15 cellular contexts compared by ENCODE assay signal in genomic region chr10:111037868-111038267, GRCh38. TPM values are rescaled to one million over a fixed set of nuclear protein-coding genes. Genes with fewer than 3 reads are reported as not detected.
DNase-seq lines count a peak whose midpoint lies in the region; ATAC-seq, FAIRE-seq and TF ChIP-seq lines count a peak whose summit lies in the region.
"Had no signal": no experiment of that assay in that cellular context is flagged by ENCODE, and none has a peak within 500 bp of the region (broad histone marks: within the 10 kb centered on the region; RNA-seq: fewer than 3 reads in every experiment).

No MANE protein-coding gene starts in this region.

- FAIRE-seq in GM12878 (lab: Jason Lieb, UNC) = no peak
- FAIRE-seq: endothelial cell of umbilical vein had no signal

- peak; percentile 37 for TF ChIP-seq CTCF in DOHH2 (IDR thresholded peaks at IDR 0.05; ENCODE audit: low read depth, low read length, poor library complexity, severe bottlenecking)
- TF ChIP-seq CTCF in GM12878 (IDR thresholded peaks at IDR 0.05 in 2 of 3, conservative IDR thresholded peaks at IDR 0.05 in 1 of 3; ENCODE audit: control insufficient read depth in 2 of 3, extremely low read depth in 1 of 3, insufficient read depth in 1 of 3, low read depth in 3 of 3, low read length in 3 of 3) = 0 out of 6 replicates have a peak, but pooled peaks of 1 of the 3 experiments have one; percentile 14
- TF ChIP-seq CTCF in liver (IDR thresholded peaks at IDR 0.05; ENCODE audit: low read depth, low read length, missing input control) = peak; percentile 18
- no peak for TF ChIP-seq CTCF in CD4-positive, alpha-beta T cell (IDR thresholded peaks at IDR 0.05)

- H3K36me3 ChIP-seq in DOHH2 (ENCODE audit: control insufficient read depth, low read length) (no peaks in the 10 kb centered on the region), GM12878 (ENCODE audit: control insufficient read depth in 2 of 2, insufficient read depth in 2 of 2, low read length in 1 of 2) (no peaks in the 10 kb centered on the region), liver (ENCODE audit: control insufficient read depth in 4 of 4, insufficient read depth in 3 of 4, low read depth in 1 of 4, low read length in 3 of 4) (no peaks in the 10 kb centered on the region)
- H3K36me3 ChIP-seq: breast epithelium had no signal

- no peak overlapping the region for H3K27ac Mint-ChIP-seq in CD4-positive, alpha-beta T cell
- H3K27ac Mint-ChIP-seq in T-cell = no peak overlapping the region
- H3K27ac Mint-ChIP-seq: T-helper 1 cell treated with Interleukin-12 subunit alpha and Interleukin-12 subunit beta and Interleukin-4 antibody, amounts not matched to agents 30 μg/mL and 1 μg/mL, for 36 hours had no signal

- DNase-seq in HuH-7.5 (ENCODE audit: low spot score) (peak; percentile 4), GM12878 (ENCODE audit: low read depth, low spot score) (no peak), T-cell (no peak)
- DNase-seq in CD4-positive, alpha-beta T cell = no peak
- DNase-seq: activated CD4-positive, alpha-beta T cell treated with anti-CD3 and anti-CD28 coated beads, Interleukin-2, amount 50 U/mL, for 4 hours; activated effector memory CD4-positive, alpha-beta T cell treated with Interleukin-2 at 50 U/mL for 16 hours; hypothalamus had no signal

- H3K36me3 Mint-ChIP-seq in CD4-positive, alpha-beta T cell (ENCODE audit: low read depth) = peaks cover 39% of the 10 kb centered on the region
- H3K36me3 Mint-ChIP-seq in T-cell = peaks cover 17% of the 10 kb centered on the region

- no peak for TF ChIP-seq POLR2A in GM12878 (IDR thresholded peaks at IDR 0.05; ENCODE audit: low read depth, low read length)

- H3K4me3 ChIP-seq in DOHH2 (ENCODE audit: low read length) (no peak overlapping the region), GM12878 (no peak overlapping the region), liver (ENCODE audit: low read depth in 1 of 3, low read length in 3 of 3) (no peak overlapping the region)
- H3K4me3 ChIP-seq: breast epithelium, lung had no signal

- no peak overlapping the region for H3K4me3 Mint-ChIP-seq in CD4-positive, alpha-beta T cell
- no peak overlapping the region for H3K4me3 Mint-ChIP-seq in T-cell
- H3K4me3 Mint-ChIP-seq: T-helper 1 cell treated with Interleukin-12 subunit alpha and Interleukin-12 subunit beta and Interleukin-4 antibody, amounts not matched to agents 30 μg/mL and 1 μg/mL, for 36 hours had no signal

- no peaks in the 10 kb centered on the region for H3K4me1 Mint-ChIP-seq in CD4-positive, alpha-beta T cell (ENCODE audit: low read depth)
- no peaks in the 10 kb centered on the region for H3K4me1 Mint-ChIP-seq in T-cell

- H3K9me2 ChIP-seq in DOHH2 (replicated peaks; ENCODE audit: control insufficient read depth, low read length) = no peaks in the 10 kb centered on the region

- in situ Hi-C loops in GM12878 (cut with MboI) = no loop called here

- H4K20me1 ChIP-seq in DOHH2 (ENCODE audit: control insufficient read depth, insufficient read depth, low read depth, low read length) (no peaks in the 10 kb centered on the region), GM12878 (ENCODE audit: control insufficient read depth, insufficient read depth) (no peaks in the 10 kb centered on the region)

- RAD21 ChIA-PET in GM12878 (lab: Charles Lee; ENCODE audit: unreplicated experiment) = no interaction called here

- no peak overlapping the region for H3K4me2 ChIP-seq in DOHH2 (ENCODE audit: low read length)
- H3K4me2 ChIP-seq in GM12878 (ENCODE audit: control insufficient read depth, insufficient read depth) = no peak overlapping the region

- SMC1A ChIA-PET in GM12878 (lab: Charles Lee; ENCODE audit: uncharacterized antibody, unreplicated experiment) = no interaction called here

- POLR2A ChIA-PET in GM12878 (lab: Charles Lee) (interaction anchor here (1.0 kb wide), 1 partner anchor 15 kb away, joined by 3 read pairs; no protein-coding TSS in a partner anchor), T-cell (lab: Charles Lee) (no interaction called here)
- POLR2A ChIA-PET in CD4-positive, alpha-beta T cell (lab: Charles Lee) = no interaction called here

- intact Hi-C loops in GM12878 (cut with micrococcal nuclease; ENCODE audit: unreplicated experiment) = no loop called here
- intact Hi-C loops in CD4-positive, alpha-beta T cell (cut with DNase I, micrococcal nuclease) = no loop called here

- H3K79me2 ChIP-seq in DOHH2 (ENCODE audit: control insufficient read depth, low read length) (no peaks in the 10 kb centered on the region), GM12878 (ENCODE audit: control insufficient read depth, insufficient read depth, low read length) (no peaks in the 10 kb centered on the region)

- H3K9ac ChIP-seq in GM12878 (ENCODE audit: control insufficient read depth, insufficient read depth, low read length) (no peak overlapping the region), liver (ENCODE audit: low read depth in 1 of 2, low read length in 2 of 2) (no peak overlapping the region)

- peak; percentile 47; the same call in 1 of the 3 replicates for ATAC-seq in GM12878
- no peak for ATAC-seq in CD4-positive, alpha-beta T cell (ENCODE audit: poor library complexity)
- no peak for ATAC-seq in GM21528 (IDR thresholded peaks at IDR 0.05; ENCODE audit: low FRiP score, unreplicated experiment)
- no peak for ATAC-seq in T-cell (replicated peaks in 1 of 4)
- no peak for ATAC-seq in GM21529 (IDR thresholded peaks at IDR 0.05; ENCODE audit: unreplicated experiment)

- no peak overlapping the region for H3K27ac ChIP-seq in DOHH2 (ENCODE audit: low read depth, low read length)
- no peak overlapping the region for H3K27ac ChIP-seq in GM12878 (ENCODE audit: control insufficient read depth, insufficient read depth)
- no peak overlapping the region for H3K27ac ChIP-seq in liver (ENCODE audit: low read depth in 1 of 2, low read length in 2 of 2)
- H3K27ac ChIP-seq in CD4-positive, alpha-beta T cell (ENCODE audit: low read depth, low read length) = no peak overlapping the region
- H3K27ac ChIP-seq: breast epithelium had no signal

- CTCF ChIA-PET in GM12878 (lab: Yijun Ruan, JAX) = interaction anchor here (1.2 kb wide), 1 partner anchor 13 kb away, joined by 3 read pairs; no protein-coding TSS in a partner anchor
- CTCF ChIA-PET in CD4-positive, alpha-beta T cell (lab: Charles Lee) = no interaction called here
- CTCF ChIA-PET in T-cell (lab: Charles Lee) = interaction anchor here in 1 of 2 donors (0.7 kb wide), 1 partner anchor 27 kb away, joined by 3 read pairs; no protein-coding TSS in a partner anchor

- no peaks in the 10 kb centered on the region for H3F3A ChIP-seq in DOHH2 (ENCODE audit: control insufficient read depth, insufficient read depth)

- no peaks in the 10 kb centered on the region for H3K4me1 ChIP-seq in DOHH2 (ENCODE audit: control insufficient read depth, low read length)
- H3K4me1 ChIP-seq in GM12878 (ENCODE audit: control insufficient read depth, insufficient read depth, low read length) = no peaks in the 10 kb centered on the region
- no peaks in the 10 kb centered on the region for H3K4me1 ChIP-seq in liver (ENCODE audit: control insufficient read depth in 4 of 4, insufficient read depth in 4 of 4, low read length in 3 of 4)
- H3K4me1 ChIP-seq: breast epithelium had no signal

- no TSS peak for BruUV-seq in GM12878 (replicated peaks; lab: Mats Ljungman, UMichigan)

- H3K9me3 Mint-ChIP-seq in CD4-positive, alpha-beta T cell = peaks cover 24% of the 10 kb centered on the region
- H3K9me3 Mint-ChIP-seq in T-cell = peaks cover 16 to 41% (median 31%) of the 10 kb centered on the region in 3 donors

- peaks cover 4% of the 10 kb centered on the region for H3K27me3 Mint-ChIP-seq in CD4-positive, alpha-beta T cell
- peaks cover 4 to 14% of the 10 kb centered on the region in 2 donors for H3K27me3 Mint-ChIP-seq in T-cell

- TF ChIP-seq RAD21 in GM12878 (IDR thresholded peaks at IDR 0.05; ENCODE audit: insufficient read depth, low read depth, low read length) (no peak), liver (IDR thresholded peaks at IDR 0.05) (peak; percentile 10 to 26)

- no peak overlapping the region for H2AFZ ChIP-seq in GM12878 (ENCODE audit: control insufficient read depth, low read depth, low read length)

- H3K9me3 ChIP-seq in DOHH2 (ENCODE audit: control insufficient read depth, insufficient read depth, low read length) (peaks cover 4% of the 10 kb centered on the region; the same call in 1 of the 2 replicates), GM12878 (replicated peaks; ENCODE audit: control insufficient read depth, insufficient read depth, low read length) (peaks cover 3% of the 10 kb centered on the region; the same call in 1 of the 3 replicates), liver (ENCODE audit: control insufficient read depth in 4 of 4, low read length in 3 of 4) (peaks cover 0 to 16% (median 5%) of the 10 kb centered on the region in 4 donors)
- H3K9me3 ChIP-seq in CD4-positive, alpha-beta T cell (ENCODE audit: control insufficient read depth, low read length) = peaks cover 29% of the 10 kb centered on the region

- no peak for TF ChIP-seq EP300 in GM12878 (IDR thresholded peaks at IDR 0.05; ENCODE audit: borderline replicate concordance in 1 of 2, control insufficient read depth in 1 of 2, low read depth in 2 of 2, low read length in 2 of 2)

- H3K27me3 ChIP-seq in DOHH2 (ENCODE audit: control insufficient read depth, low read length) (no peaks in the 10 kb centered on the region), GM12878 (replicated peaks in 1 of 2; ENCODE audit: control insufficient read depth in 2 of 2, insufficient read depth in 2 of 2, low read length in 1 of 2) (no peaks in the 10 kb centered on the region), liver (ENCODE audit: control insufficient read depth in 4 of 4, insufficient read depth in 4 of 4, low read length in 3 of 4) (no peaks in the 10 kb centered on the region)
- no peaks in the 10 kb centered on the region for H3K27me3 ChIP-seq in CD4-positive, alpha-beta T cell (ENCODE audit: control insufficient read depth, insufficient read depth, low read length)
- H3K27me3 ChIP-seq: breast epithelium had no signal

RNA-seq across cellular contexts. Expression of gene ADRA2A, which starts 39.0 kb away (rescaled TPM):
- not detected in 2 replicates for total RNA-seq in GM12878 (2013; cell fraction: nucleolus; rRNA removed)
- total RNA-seq in GM12878 (2014; rRNA removed) (not detected in 2 replicates), GM12878 (2014; rRNA removed; fragmentation: Illumina TruSeq; extraction: Trizol) (not detected in 2 replicates), GM12878 (2021) (0.08 TPM in 1 of 2 replicates, not detected in the other), liver (under 1 TPM; 0.19 to 0.50 TPM), T-cell (under 1 TPM; 0.09 to 0.26 (median 0.12) TPM)
- not detected for polyA plus RNA-seq in GM12878 (2011; ENCODE audit: low read depth)
- polyA plus RNA-seq in GM12878 (2011; rRNA removed) (not detected in 2 replicates), GM12878 (2014; fragmentation: Illumina TruSeq; extraction: Trizol) (not detected in 2 replicates), GM12878 (2014; fragmentation: Nextera tagmentation; extraction: Ambion mirVana) (not detected), GM12878 (2014; rRNA removed) (not detected in 2 replicates), GM12878 (2016; fragmentation: Nextera tagmentation; extraction: Ambion mirVana) (not detected), liver (under 1 TPM; 0.15 to 0.47 TPM)
- 0.02 TPM in 1 of 2 replicates, not detected in the other for polyA plus RNA-seq in GM12878 (2011; cell fraction: cytosol; rRNA removed)
- 0.04 TPM in 2 replicates for polyA plus RNA-seq in GM12878 (2011; cell fraction: nucleus; rRNA removed)
- 0.07 TPM in 1 of 2 replicates, not detected in the other for polyA plus RNA-seq in GM12878 (2012)
- polyA minus RNA-seq in GM12878 (2011; rRNA and poly(A)+ RNA removed) = not detected in 2 replicates
- not detected in 2 replicates for polyA minus RNA-seq in GM12878 (2011; cell fraction: cytosol; rRNA and poly(A)+ RNA removed)
- polyA minus RNA-seq in GM12878 (2011; cell fraction: nucleus; rRNA and poly(A)+ RNA removed) = 0.10 and 0.12 TPM in 2 replicates
- under 1 TPM in 1 of 2 experiments, not detected in 1; 0.05 TPM for total RNA-seq in CD4-positive, alpha-beta T cell
- total RNA-seq: endothelial cell of umbilical vein had no signal
